ENCODE assay signal across 1 cellular context in the genomic region with DNA sequence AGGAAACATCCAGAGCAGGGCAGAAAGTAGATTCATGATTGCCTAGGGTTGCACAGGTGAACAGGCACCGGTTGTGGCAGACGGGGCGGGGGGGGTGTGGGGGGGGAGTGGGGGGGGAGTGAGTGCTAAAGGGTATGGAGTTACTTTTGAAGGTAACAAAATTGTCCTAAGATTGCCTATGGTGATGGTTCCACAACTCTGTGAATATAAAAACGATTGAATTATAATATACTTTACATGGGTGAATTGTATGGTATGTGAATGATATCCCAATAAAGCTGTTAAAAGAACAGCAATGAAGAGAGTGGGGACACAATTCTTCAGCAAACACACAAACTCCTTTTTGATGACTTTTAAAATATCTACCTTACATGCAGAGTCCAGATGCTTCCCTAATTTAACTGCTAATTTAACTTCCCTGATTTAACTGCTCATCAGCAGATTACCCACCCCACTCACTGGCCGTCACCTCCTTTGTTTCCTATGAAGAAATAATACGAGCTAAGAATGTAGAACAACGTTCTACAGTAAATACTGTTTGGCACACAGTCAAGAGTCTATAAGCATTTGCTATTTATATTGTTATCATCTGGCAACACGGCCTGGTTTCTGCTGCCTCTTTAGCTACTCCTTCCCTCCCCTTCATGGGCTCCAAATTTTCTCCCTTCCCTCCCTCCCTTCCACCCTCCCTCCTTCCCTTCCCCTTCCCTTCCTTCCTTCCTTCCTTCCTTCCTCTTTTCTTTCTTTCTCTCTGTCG.
A peak's percentile ranks its signal among the peaks of the same experiment; 100 is the strongest.
TF ChIP-seq lines count a peak whose summit lies in the region.

No MANE protein-coding gene starts in this region.

TF ChIP-seq in HepG2, 621 proteins besides CTCF, POLR2A, EP300 and RAD21 (continued from another document):
- TF ChIP-seq, protein P1, sequence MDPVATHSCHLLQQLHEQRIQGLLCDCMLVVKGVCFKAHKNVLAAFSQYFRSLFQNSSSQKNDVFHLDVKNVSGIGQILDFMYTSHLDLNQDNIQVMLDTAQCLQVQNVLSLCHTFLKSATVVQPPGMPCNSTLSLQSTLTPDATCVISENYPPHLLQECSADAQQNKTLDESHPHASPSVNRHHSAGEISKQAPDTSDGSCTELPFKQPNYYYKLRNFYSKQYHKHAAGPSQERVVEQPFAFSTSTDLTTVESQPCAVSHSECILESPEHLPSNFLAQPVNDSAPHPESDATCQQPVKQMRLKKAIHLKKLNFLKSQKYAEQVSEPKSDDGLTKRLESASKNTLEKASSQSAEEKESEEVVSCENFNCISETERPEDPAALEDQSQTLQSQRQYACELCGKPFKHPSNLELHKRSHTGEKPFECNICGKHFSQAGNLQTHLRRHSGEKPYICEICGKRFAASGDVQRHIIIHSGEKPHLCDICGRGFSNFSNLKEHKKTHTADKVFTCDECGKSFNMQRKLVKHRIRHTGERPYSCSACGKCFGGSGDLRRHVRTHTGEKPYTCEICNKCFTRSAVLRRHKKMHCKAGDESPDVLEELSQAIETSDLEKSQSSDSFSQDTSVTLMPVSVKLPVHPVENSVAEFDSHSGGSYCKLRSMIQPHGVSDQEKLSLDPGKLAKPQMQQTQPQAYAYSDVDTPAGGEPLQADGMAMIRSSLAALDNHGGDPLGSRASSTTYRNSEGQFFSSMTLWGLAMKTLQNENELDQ (CRISPR knock-in tag; IDR thresholded peaks at IDR 0.05; ENCODE audit: borderline replicate concordance) = no peak
- TF ChIP-seq, protein P2, sequence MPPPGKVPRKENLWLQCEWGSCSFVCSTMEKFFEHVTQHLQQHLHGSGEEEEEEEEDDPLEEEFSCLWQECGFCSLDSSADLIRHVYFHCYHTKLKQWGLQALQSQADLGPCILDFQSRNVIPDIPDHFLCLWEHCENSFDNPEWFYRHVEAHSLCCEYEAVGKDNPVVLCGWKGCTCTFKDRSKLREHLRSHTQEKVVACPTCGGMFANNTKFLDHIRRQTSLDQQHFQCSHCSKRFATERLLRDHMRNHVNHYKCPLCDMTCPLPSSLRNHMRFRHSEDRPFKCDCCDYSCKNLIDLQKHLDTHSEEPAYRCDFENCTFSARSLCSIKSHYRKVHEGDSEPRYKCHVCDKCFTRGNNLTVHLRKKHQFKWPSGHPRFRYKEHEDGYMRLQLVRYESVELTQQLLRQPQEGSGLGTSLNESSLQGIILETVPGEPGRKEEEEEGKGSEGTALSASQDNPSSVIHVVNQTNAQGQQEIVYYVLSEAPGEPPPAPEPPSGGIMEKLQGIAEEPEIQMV (CRISPR knock-in tag; IDR thresholded peaks at IDR 0.05; ENCODE audit: low read depth) = no peak
- no peak for TF ChIP-seq ZNF724P (CRISPR knock-in tag; IDR thresholded peaks at IDR 0.05; ENCODE audit: borderline replicate concordance)
- peak; percentile 74 for TF ChIP-seq PCBP2 (optimal IDR thresholded peaks at IDR 0.05; ENCODE audit: low read depth, low read length, poor library complexity, severe bottlenecking)
- peak; percentile 69 for TF ChIP-seq HNRNPK (IDR thresholded peaks at IDR 0.05; ENCODE audit: low read depth, low read length, poor library complexity, severe bottlenecking)
- TF ChIP-seq, protein P3, sequence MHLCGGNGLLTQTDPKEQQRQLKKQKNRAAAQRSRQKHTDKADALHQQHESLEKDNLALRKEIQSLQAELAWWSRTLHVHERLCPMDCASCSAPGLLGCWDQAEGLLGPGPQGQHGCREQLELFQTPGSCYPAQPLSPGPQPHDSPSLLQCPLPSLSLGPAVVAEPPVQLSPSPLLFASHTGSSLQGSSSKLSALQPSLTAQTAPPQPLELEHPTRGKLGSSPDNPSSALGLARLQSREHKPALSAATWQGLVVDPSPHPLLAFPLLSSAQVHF (CRISPR knock-in tag; IDR thresholded peaks at IDR 0.05) = no peak
- TF ChIP-seq ZNF660 (CRISPR knock-in tag; IDR thresholded peaks at IDR 0.05; ENCODE audit: borderline replicate concordance, low read depth) = no peak
- no peak for TF ChIP-seq HIVEP1 (CRISPR knock-in tag; IDR thresholded peaks at IDR 0.05)
- TF ChIP-seq IKZF4 (CRISPR knock-in tag; IDR thresholded peaks at IDR 0.05; ENCODE audit: borderline replicate concordance, low read depth, not compliant biosample characterization) = no peak
- TF ChIP-seq MBD4 (IDR thresholded peaks at IDR 0.05; ENCODE audit: borderline replicate concordance, low read length) = no peak
- TF ChIP-seq, protein P4, sequence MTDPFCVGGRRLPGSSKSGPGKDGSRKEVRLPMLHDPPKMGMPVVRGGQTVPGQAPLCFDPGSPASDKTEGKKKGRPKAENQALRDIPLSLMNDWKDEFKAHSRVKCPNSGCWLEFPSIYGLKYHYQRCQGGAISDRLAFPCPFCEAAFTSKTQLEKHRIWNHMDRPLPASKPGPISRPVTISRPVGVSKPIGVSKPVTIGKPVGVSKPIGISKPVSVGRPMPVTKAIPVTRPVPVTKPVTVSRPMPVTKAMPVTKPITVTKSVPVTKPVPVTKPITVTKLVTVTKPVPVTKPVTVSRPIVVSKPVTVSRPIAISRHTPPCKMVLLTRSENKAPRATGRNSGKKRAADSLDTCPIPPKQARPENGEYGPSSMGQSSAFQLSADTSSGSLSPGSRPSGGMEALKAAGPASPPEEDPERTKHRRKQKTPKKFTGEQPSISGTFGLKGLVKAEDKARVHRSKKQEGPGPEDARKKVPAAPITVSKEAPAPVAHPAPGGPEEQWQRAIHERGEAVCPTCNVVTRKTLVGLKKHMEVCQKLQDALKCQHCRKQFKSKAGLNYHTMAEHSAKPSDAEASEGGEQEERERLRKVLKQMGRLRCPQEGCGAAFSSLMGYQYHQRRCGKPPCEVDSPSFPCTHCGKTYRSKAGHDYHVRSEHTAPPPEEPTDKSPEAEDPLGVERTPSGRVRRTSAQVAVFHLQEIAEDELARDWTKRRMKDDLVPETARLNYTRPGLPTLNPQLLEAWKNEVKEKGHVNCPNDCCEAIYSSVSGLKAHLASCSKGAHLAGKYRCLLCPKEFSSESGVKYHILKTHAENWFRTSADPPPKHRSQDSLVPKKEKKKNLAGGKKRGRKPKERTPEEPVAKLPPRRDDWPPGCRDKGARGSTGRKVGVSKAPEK (CRISPR knock-in tag; IDR thresholded peaks at IDR 0.05; ENCODE audit: borderline replicate concordance) = no peak
- TF ChIP-seq MXD4 (CRISPR knock-in tag; IDR thresholded peaks at IDR 0.05) = no peak
TF ChIP-seq in HepG2: peak in this region for 3.
